Comparison of ENCODE assay signal across 27 cellular contexts in the genomic region with DNA sequence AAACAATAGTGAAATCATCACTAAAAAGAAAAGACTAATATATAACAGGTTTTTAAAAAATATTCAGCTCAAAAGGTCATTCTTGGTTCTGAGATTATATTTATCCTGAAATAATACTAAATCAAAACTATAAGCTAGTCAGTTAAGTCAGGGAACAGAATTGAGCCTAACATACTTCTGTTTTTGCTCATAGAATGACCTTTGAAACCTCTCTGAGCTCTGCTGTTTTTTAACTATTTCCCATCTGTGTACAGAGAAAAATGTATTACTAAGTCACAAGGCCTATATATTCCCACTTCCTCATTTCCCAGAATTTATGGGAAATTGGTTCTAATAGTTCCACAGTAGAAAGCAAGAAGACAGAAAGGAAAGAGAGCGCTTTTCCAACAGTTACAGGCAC.
"Had no signal": no experiment of that assay in that cellular context is flagged by ENCODE, and none has a peak within 500 bp of the region (broad histone marks: within the 10 kb centered on the region; RNA-seq: fewer than 3 reads in every experiment).

No MANE protein-coding gene starts in this region.

- H3K27me3 ChIP-seq: brain microvascular endothelial cell had no signal

- H3K27ac ChIP-seq: brain microvascular endothelial cell, KMS-11, SK-N-MC, VCaP had no signal

- H3K9ac ChIP-seq: KMS-11 had no signal

- H3K36me3 ChIP-seq: brain microvascular endothelial cell had no signal

- ATAC-seq: activated T-cell treated with anti-CD3 and anti-CD28 coated beads, Interleukin-2, amount 50 U/mL, for 4 hours; activated T-helper 17 cell treated with anti-CD3 and anti-CD28 coated beads, Interleukin-2, amount 50 U/mL, for 72 hours; Panc1; Right ventricle myocardium inferior; T-cell had no signal

- DNase-seq: activated CD4-positive, alpha-beta memory T cell treated with anti-CD3 and anti-CD28 coated beads for 36 hours; activated CD4-positive, alpha-beta T cell treated with anti-CD3 and anti-CD28 coated beads, Interleukin-2, amount 10 ng/mL, durations not matched to agents 7 days and 5 days; activated CD4-positive, CD25-positive, alpha-beta regulatory T cell; activated CD8-positive, alpha-beta memory T cell treated with anti-CD3 and anti-CD28 coated beads for 24 hours; activated gamma-delta T cell; activated naive CD4-positive, alpha-beta T cell treated with anti-CD3 and anti-CD28 coated beads for 36 hours; activated T-cell treated with anti-CD3 and anti-CD28 coated beads, Interleukin-2, amount 50 U/mL, for 4 hours; brain microvascular endothelial cell; caudate nucleus; NCI-H1105; NCI-H1436 treated with DMSO at 0.1 percent for 48 hours; NCI-H187; NCI-H2081; NCI-H510A treated with DMSO at 0.1 percent for 48 hours; NCI-H69; NK-92 treated with Interleukin-12 subunit alpha and Interleukin-12 subunit beta, amount 100 ng/mL, for 24 hours; OCI-M1; RPMI8226; T-cell; T-helper 2 cell; T1000 had no signal

- H3K4me2 ChIP-seq: KMS-11 had no signal

- H3K4me3 ChIP-seq: SK-N-MC had no signal
